8 cellular contexts compared by ENCODE assay signal in genomic region chr12:121711237-121711924, GRCh38. TPM values are rescaled to one million over a fixed set of nuclear protein-coding genes. Genes with fewer than 3 reads are reported as not detected.
DNase-seq lines count a peak whose midpoint lies in the region; ATAC-seq and TF ChIP-seq lines count a peak whose summit lies in the region.
"Not testable (repeated sequence)": the region's sequence is repeated elsewhere in the genome, so short reads cannot be mapped to it uniquely, and the experiment has no call there.

No MANE protein-coding gene starts in this region.

- not testable (repeated sequence) for H3K9me2 ChIP-seq in DOHH2 (replicated peaks; ENCODE audit: control insufficient read depth, low read length)

- TF ChIP-seq CTCF in DOHH2 (IDR thresholded peaks at IDR 0.05; ENCODE audit: low read depth, low read length, poor library complexity, severe bottlenecking); breast epithelium (IDR thresholded peaks at IDR 0.05); gastrocnemius medialis (IDR thresholded peaks at IDR 0.05 in 4 of 5, conservative IDR thresholded peaks at IDR 0.05 in 1 of 5); vagina (IDR thresholded peaks at IDR 0.05): not testable (repeated sequence)

- H3K79me2 ChIP-seq in DOHH2 (ENCODE audit: control insufficient read depth, low read length), result peaks cover 20% of the 10 kb centered on the region

- not testable (repeated sequence) for TF ChIP-seq POLR2A in breast epithelium (IDR thresholded peaks at IDR 0.05); gastrocnemius medialis (IDR thresholded peaks at IDR 0.05); vagina (IDR thresholded peaks at IDR 0.05)

- H3K4me1 ChIP-seq in DOHH2 (ENCODE audit: control insufficient read depth, low read length) (peaks cover 35% of the 10 kb centered on the region), mononuclear cell (ENCODE audit: insufficient read depth, low read length) (peaks cover 24% of the 10 kb centered on the region), gastrocnemius medialis (peaks cover 25 to 37% of the 10 kb centered on the region in 2 donors), vagina (peaks cover 40% of the 10 kb centered on the region)
- H3K4me1 ChIP-seq in breast epithelium, result not testable (repeated sequence)

- not testable (repeated sequence) for H3K9me3 Mint-ChIP-seq in activated CD4-positive, alpha-beta T cell treated with anti-CD3 and anti-CD28 coated beads, Interleukin-2, amount 10 ng/mL, durations not matched to agents 7 days and 5 days

- H4K20me1 ChIP-seq in DOHH2 (ENCODE audit: control insufficient read depth, insufficient read depth, low read depth, low read length), result not testable (repeated sequence)

- not testable (repeated sequence) for H3K36me3 ChIP-seq in DOHH2 (ENCODE audit: control insufficient read depth, low read length); breast epithelium; gastrocnemius medialis; vagina

- CTCF ChIA-PET in activated CD4-positive, alpha-beta T cell treated with anti-CD3 and anti-CD28 coated beads, Interleukin-2, amount 10 ng/mL, durations not matched to agents 7 days and 5 days (lab: Charles Lee), result interaction anchor here (0.5 to 4.0 kb wide), 13 partner anchors 8 to 655 kb away, joined by 3 to 34 read pairs (median 4); partner anchors contain the start of genes PSMD9 and RHOF

- POLR2A ChIA-PET in activated CD4-positive, alpha-beta T cell treated with anti-CD3 and anti-CD28 coated beads, Interleukin-2, amount 10 ng/mL, durations not matched to agents 7 days and 5 days (lab: Charles Lee), result not testable (repeated sequence)

- peaks cover 23% of the 10 kb centered on the region for H3K4me1 Mint-ChIP-seq in activated CD4-positive, alpha-beta T cell treated with anti-CD3 and anti-CD28 coated beads, Interleukin-2, amount 10 ng/mL, durations not matched to agents 7 days and 5 days

- not testable (repeated sequence) for H3K27me3 Mint-ChIP-seq in activated CD4-positive, alpha-beta T cell treated with anti-CD3 and anti-CD28 coated beads, Interleukin-2, amount 10 ng/mL, durations not matched to agents 7 days and 5 days

- intact Hi-C loops in breast epithelium (cut with DNase I; ENCODE audit: low total_unique reads); vagina (cut with DNase I): not testable (repeated sequence)
- intact Hi-C loops in gastrocnemius medialis (cut with DNase I; ENCODE audit: low total_unique reads), result loop anchor here (10.0 kb wide), 1 partner anchor 363 kb away; the partner anchor contains the start of gene MLXIP

- H3F3A ChIP-seq in DOHH2 (ENCODE audit: control insufficient read depth, insufficient read depth), result not testable (repeated sequence)

- peak; percentile 26 for DNase-seq in MV-4-11 (lab: John Stamatoyannopoulos, UW)
- peak; percentile 50 for DNase-seq in activated CD4-positive, alpha-beta T cell treated with anti-CD3 and anti-CD28 coated beads, Interleukin-2, amount 10 ng/mL, durations not matched to agents 7 days and 5 days
- not testable (repeated sequence) for DNase-seq in breast epithelium (ENCODE audit: low spot score in 2 of 2); gastrocnemius medialis; vagina (ENCODE audit: extremely low spot score in 2 of 2)
- peak; percentile 56 for DNase-seq in glomerular visceral epithelial cell (ENCODE audit: extremely low spot score)

- in situ Hi-C loops in gastrocnemius medialis (cut with MboI; ENCODE audit: low sequenced_read_pairs in 4 of 4), result not testable (repeated sequence)

- peak overlapping the region; percentile 84 for H3K4me2 ChIP-seq in DOHH2 (ENCODE audit: low read length)

- H3K4me3 ChIP-seq in DOHH2 (ENCODE audit: low read length) (peak overlapping the region; percentile 95), breast epithelium (peak overlapping the region; percentile 86 to 95 (median 90)), mononuclear cell (ENCODE audit: low read length) (peak overlapping the region; percentile 86), gastrocnemius medialis (peak overlapping the region; percentile 82 to 91 (median 89)), vagina (peak overlapping the region; percentile 80 to 94)

- H3K27ac ChIP-seq in DOHH2 (ENCODE audit: low read depth, low read length), result 0 out of 2 replicates have a peak overlapping the region, but pooled peaks have one; percentile 14
- H3K27ac ChIP-seq in breast epithelium, result peak overlapping the region in 1 of 2 donors; percentile 80
- H3K27ac ChIP-seq in gastrocnemius medialis, result peak overlapping the region; percentile 93 to 100 (median 99)
- H3K27ac ChIP-seq in vagina, result peak overlapping the region; percentile 89

- H3K27me3 ChIP-seq in DOHH2 (ENCODE audit: control insufficient read depth, low read length); breast epithelium; mononuclear cell (ENCODE audit: insufficient read depth, low read length); gastrocnemius medialis; vagina: not testable (repeated sequence)

- H3K9me3 ChIP-seq in DOHH2 (ENCODE audit: control insufficient read depth, insufficient read depth, low read length); breast epithelium; mononuclear cell (ENCODE audit: low read depth, low read length); gastrocnemius medialis; vagina: not testable (repeated sequence)

- peak overlapping the region; percentile 93 for H3K27ac Mint-ChIP-seq in activated CD4-positive, alpha-beta T cell treated with anti-CD3 and anti-CD28 coated beads, Interleukin-2, amount 10 ng/mL, durations not matched to agents 7 days and 5 days

- not testable (repeated sequence) for H3K36me3 Mint-ChIP-seq in activated CD4-positive, alpha-beta T cell treated with anti-CD3 and anti-CD28 coated beads, Interleukin-2, amount 10 ng/mL, durations not matched to agents 7 days and 5 days (ENCODE audit: low read depth)

- H3K4me3 Mint-ChIP-seq in activated CD4-positive, alpha-beta T cell treated with anti-CD3 and anti-CD28 coated beads, Interleukin-2, amount 10 ng/mL, durations not matched to agents 7 days and 5 days, result peak overlapping the region; percentile 86

- not testable (repeated sequence) for ATAC-seq in gastrocnemius medialis

RNA-seq across cellular contexts. Expression of gene TMEM120B, which starts 1.2 kb away (rescaled TPM):
- 1 to 10 TPM; 5.8 to 6.0 TPM for total RNA-seq in activated CD4-positive, alpha-beta T cell treated with anti-CD3 and anti-CD28 coated beads, Interleukin-2, amount 10 ng/mL, durations not matched to agents 7 days and 5 days
- 1 to 10 TPM; 5.4 to 8.2 (median 6.1) TPM for total RNA-seq in breast epithelium
- total RNA-seq in mononuclear cell, result 2.1 TPM
- 10 to 100 TPM in 1 of 4 donors, 1 to 10 TPM in 3; 5.9 to 11.2 (median 6.4) TPM for total RNA-seq in gastrocnemius medialis
- total RNA-seq in vagina, result 3.9 TPM

RNA-seq across cellular contexts. Expression of gene MORN3, which starts 41.9 kb away (rescaled TPM):
- 1 to 10 TPM; 3.0 to 3.5 TPM for total RNA-seq in activated CD4-positive, alpha-beta T cell treated with anti-CD3 and anti-CD28 coated beads, Interleukin-2, amount 10 ng/mL, durations not matched to agents 7 days and 5 days
- total RNA-seq in breast epithelium (1 to 10 TPM in 1 of 3 donors, under 1 TPM in 1, not detected in 1; 0.29 to 2.0 TPM), mononuclear cell (3.6 TPM), gastrocnemius medialis (not detected), vagina (not detected)
